ENCODE assay signal across 8 cellular contexts in the genomic region with DNA sequence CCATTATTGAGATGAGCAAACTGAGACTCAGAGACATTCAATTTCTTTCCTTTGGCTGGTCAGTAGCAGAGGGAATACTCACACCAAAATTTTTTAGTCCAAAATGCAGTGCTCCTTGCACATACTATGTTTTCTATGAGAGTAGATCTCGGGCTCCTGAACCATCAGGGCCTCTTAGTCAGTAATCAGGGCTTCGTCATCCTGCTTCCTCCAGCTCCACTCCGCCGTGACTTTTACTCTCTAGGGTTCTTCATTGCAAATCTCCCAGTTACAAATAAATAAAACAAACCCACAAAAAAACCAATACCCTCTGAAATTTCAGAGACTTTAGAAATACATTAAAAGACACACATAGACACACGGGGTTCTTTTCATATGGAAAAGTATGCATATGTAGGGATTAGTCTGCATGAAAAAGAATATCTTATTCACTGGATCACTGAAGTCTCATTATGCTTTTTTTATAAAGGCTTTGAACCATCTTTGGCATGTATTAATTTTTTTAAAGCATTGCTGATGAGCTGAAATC.
"Had no signal": no experiment of that assay in that cellular context is flagged by ENCODE, and none has a peak within 500 bp of the region (broad histone marks: within the 10 kb centered on the region; RNA-seq: fewer than 3 reads in every experiment).

No MANE protein-coding gene starts in this region.

- ATAC-seq: HCT116, HepG2 had no signal

- H3K27ac Mint-ChIP-seq: H9, HFFc6, IgD-negative memory B cell had no signal

- H3K27me3 Mint-ChIP-seq: IgD-negative memory B cell had no signal

- H3K9ac ChIP-seq: GM23248 had no signal

- DNase-seq: GM23248, H9, HFFc6, KBM-7 had no signal

- H3K4me3 ChIP-seq: GM23248 had no signal

- H2AFZ ChIP-seq: GM23248 had no signal

- H3K4me1 Mint-ChIP-seq: IgD-negative memory B cell had no signal

- H3K9me3 Mint-ChIP-seq: H9, HFFc6, IgD-negative memory B cell had no signal

- H3K27ac ChIP-seq: GM23248, HL-60 had no signal

- H3K4me3 Mint-ChIP-seq: HFFc6, IgD-negative memory B cell had no signal

- H3K36me3 Mint-ChIP-seq: IgD-negative memory B cell had no signal
